1 cellular context compared by ENCODE assay signal in genomic region chr22:50281957-50282356, GRCh38.
TF ChIP-seq lines count a peak whose summit lies in the region.

No MANE protein-coding gene starts in this region.

TF ChIP-seq in IMR-90, 13 proteins besides CTCF, POLR2A, EP300 and RAD21:
- TF ChIP-seq NFE2L2 (IDR thresholded peaks at IDR 0.05; ENCODE audit: low read depth, low read length) (no peak), RFX5 (IDR thresholded peaks at IDR 0.05; ENCODE audit: low read depth, low read length) (no peak), MAFK (IDR thresholded peaks at IDR 0.05; ENCODE audit: low read depth, low read length) (no peak), BHLHE40 (IDR thresholded peaks at IDR 0.05; ENCODE audit: low read depth, low read length) (no peak), RCOR1 (IDR thresholded peaks at IDR 0.05; ENCODE audit: insufficient replicate concordance, low read length) (no peak), ELK1 (IDR thresholded peaks at IDR 0.05; ENCODE audit: borderline replicate concordance, low read depth, low read length) (no peak), CHD1 (IDR thresholded peaks at IDR 0.05; ENCODE audit: low read depth, low read length) (no peak), CEBPB (IDR thresholded peaks at IDR 0.05; ENCODE audit: low read depth, low read length) (no peak), MAZ (IDR thresholded peaks at IDR 0.05; ENCODE audit: borderline replicate concordance, low read depth, low read length) (no peak), MXI1 (IDR thresholded peaks at IDR 0.05; ENCODE audit: borderline replicate concordance, low read depth, low read length) (no peak), SMC3 (IDR thresholded peaks at IDR 0.05; ENCODE audit: low read depth, low read length) (no peak), FOS (IDR thresholded peaks at IDR 0.05; ENCODE audit: low read depth, low read length) (no peak)
- TF ChIP-seq, protein P1, sequence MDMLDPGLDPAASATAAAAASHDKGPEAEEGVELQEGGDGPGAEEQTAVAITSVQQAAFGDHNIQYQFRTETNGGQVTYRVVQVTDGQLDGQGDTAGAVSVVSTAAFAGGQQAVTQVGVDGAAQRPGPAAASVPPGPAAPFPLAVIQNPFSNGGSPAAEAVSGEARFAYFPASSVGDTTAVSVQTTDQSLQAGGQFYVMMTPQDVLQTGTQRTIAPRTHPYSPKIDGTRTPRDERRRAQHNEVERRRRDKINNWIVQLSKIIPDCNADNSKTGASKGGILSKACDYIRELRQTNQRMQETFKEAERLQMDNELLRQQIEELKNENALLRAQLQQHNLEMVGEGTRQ (IDR thresholded peaks at IDR 0.05; ENCODE audit: low read depth, low read length), result no peak
